ENCODE assay signal across 31 cellular contexts in the genomic region with DNA sequence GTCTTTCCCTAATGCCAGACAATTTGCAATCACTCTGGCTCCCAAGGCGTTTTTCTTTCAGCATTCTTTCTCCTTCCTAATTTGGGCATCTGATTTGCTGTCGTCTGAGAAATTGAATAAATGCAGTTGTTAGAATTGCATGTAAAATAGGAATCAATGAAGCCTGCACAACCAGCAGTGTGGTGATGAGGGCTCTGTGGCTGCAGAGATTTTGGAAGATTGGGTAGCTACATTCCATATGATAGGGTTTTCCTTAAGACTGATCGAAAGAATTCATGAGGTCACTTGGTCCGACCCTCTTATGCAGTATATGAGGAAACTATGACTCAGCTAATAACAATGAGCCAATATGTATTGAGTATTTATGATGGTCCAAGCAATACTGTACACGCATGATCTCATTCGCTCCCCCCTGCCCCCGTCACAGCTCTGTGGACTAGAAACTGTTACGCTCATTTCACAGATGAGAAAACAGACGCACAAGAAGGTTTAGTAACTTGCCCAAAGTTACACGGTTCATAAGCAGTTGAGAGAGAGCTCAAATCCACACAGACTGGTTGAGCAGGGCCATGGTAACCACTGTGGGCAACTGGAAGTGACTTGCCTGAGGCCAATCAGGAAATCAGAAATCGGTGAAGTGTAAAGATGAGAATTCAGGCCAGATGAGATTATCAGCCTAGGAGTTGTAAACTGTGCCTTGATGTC.
DNase-seq lines count a peak whose midpoint lies in the region; ATAC-seq and TF ChIP-seq lines count a peak whose summit lies in the region.
"Had no signal": no experiment of that assay in that cellular context is flagged by ENCODE, and none has a peak within 500 bp of the region (broad histone marks: within the 10 kb centered on the region; RNA-seq: fewer than 3 reads in every experiment).

No MANE protein-coding gene starts in this region.

- no peak overlapping the region for H3K27ac ChIP-seq in BLaER1
- H3K27ac ChIP-seq in naive thymus-derived CD4-positive, alpha-beta T cell (ENCODE audit: low read depth, low read length), result no peak overlapping the region
- H3K27ac ChIP-seq: dorsolateral prefrontal cortex, left lung, SJSA1, tibial artery had no signal

- H3K4me3 Mint-ChIP-seq in activated T-helper 2 cell treated with anti-CD3 and anti-CD28 coated beads, Interferon-gamma antibody, Interleukin-2, Interleukin-4, amounts not matched to agents 10 μg/mL and 5 μg/mL and 100 μg/mL, durations not matched to agents 14 hours and 24 hours and 36 hours (ENCODE audit: low read depth), result no peak overlapping the region
- H3K4me3 Mint-ChIP-seq in naive thymus-derived CD4-positive, alpha-beta T cell, result no peak overlapping the region
- H3K4me3 Mint-ChIP-seq: activated CD4-positive, alpha-beta memory T cell treated with anti-CD3 and anti-CD28 coated beads for 36 hours; activated naive CD4-positive, alpha-beta T cell treated with anti-CD3 and anti-CD28 coated beads for 36 hours; activated T-helper 1 cell treated with anti-CD3 and anti-CD28 coated beads, Interleukin-12 subunit alpha, Interleukin-12 subunit beta, Interleukin-2, Interleukin-4 antibody, amounts not matched to agents 30 ng/mL and 10 ng/mL and 1 ng/mL, durations not matched to agents 14 hours and 24 hours and 36 hours; brain; CD4-positive, alpha-beta T cell; GM23338 had no signal

- H3K9me3 ChIP-seq in BLaER1, result no peaks in the 10 kb centered on the region
- H3K9me3 ChIP-seq in naive thymus-derived CD4-positive, alpha-beta T cell (ENCODE audit: control insufficient read depth in 2 of 3, low read length in 3 of 3), result no peaks in the 10 kb centered on the region
- H3K9me3 ChIP-seq: left lung, SJSA1, tibial artery had no signal

- no peaks in the 10 kb centered on the region for H3K27me3 Mint-ChIP-seq in activated T-helper 2 cell treated with anti-CD3 and anti-CD28 coated beads, Interferon-gamma antibody, Interleukin-2, Interleukin-4, amounts not matched to agents 10 μg/mL and 5 μg/mL and 100 μg/mL, durations not matched to agents 14 hours and 24 hours and 36 hours (ENCODE audit: low read depth)
- peaks cover 0 to 18% (median 8%) of the 10 kb centered on the region in 5 donors for H3K27me3 Mint-ChIP-seq in naive thymus-derived CD4-positive, alpha-beta T cell
- H3K27me3 Mint-ChIP-seq: brain had no signal

- H4K20me1 ChIP-seq in BLaER1, result no peaks in the 10 kb centered on the region

- ATAC-seq in HG02973 (IDR thresholded peaks at IDR 0.05; ENCODE audit: unreplicated experiment), result no peak
- no peak for ATAC-seq in naive thymus-derived CD4-positive, alpha-beta T cell
- ATAC-seq: activated CD4-positive, CD25-positive, alpha-beta regulatory T cell treated with anti-CD3 and anti-CD28 coated beads, Interleukin-2, amount 50 U/mL, for 24 hours; GM23338; left lung; right cardiac atrium had no signal

- peaks cover 6% of the 10 kb centered on the region for H3K9me3 Mint-ChIP-seq in activated T-helper 2 cell treated with anti-CD3 and anti-CD28 coated beads, Interferon-gamma antibody, Interleukin-2, Interleukin-4, amounts not matched to agents 10 μg/mL and 5 μg/mL and 100 μg/mL, durations not matched to agents 14 hours and 24 hours and 36 hours
- H3K9me3 Mint-ChIP-seq in naive thymus-derived CD4-positive, alpha-beta T cell, result peaks cover 0 to 3% (median 0%) of the 10 kb centered on the region in 11 donors
- H3K9me3 Mint-ChIP-seq: activated CD4-positive, alpha-beta memory T cell treated with anti-CD3 and anti-CD28 coated beads for 36 hours; activated naive CD4-positive, alpha-beta T cell treated with anti-CD3 and anti-CD28 coated beads for 36 hours; activated T-helper 1 cell treated with anti-CD3 and anti-CD28 coated beads, Interleukin-12 subunit alpha, Interleukin-12 subunit beta, Interleukin-2, Interleukin-4 antibody, amounts not matched to agents 30 ng/mL and 10 ng/mL and 1 ng/mL, durations not matched to agents 14 hours and 24 hours and 36 hours; brain; CD4-positive, alpha-beta T cell; GM23338 had no signal

- H3K4me1 Mint-ChIP-seq in activated T-helper 2 cell treated with anti-CD3 and anti-CD28 coated beads, Interferon-gamma antibody, Interleukin-2, Interleukin-4, amounts not matched to agents 10 μg/mL and 5 μg/mL and 100 μg/mL, durations not matched to agents 14 hours and 24 hours and 36 hours (ENCODE audit: low read depth), result peaks cover 52% of the 10 kb centered on the region
- H3K4me1 Mint-ChIP-seq in naive thymus-derived CD4-positive, alpha-beta T cell, result peaks cover 0 to 9% (median 0%) of the 10 kb centered on the region in 7 donors
- H3K4me1 Mint-ChIP-seq: brain, GM23338 had no signal

- intact Hi-C loops in activated T-helper 2 cell treated with anti-CD3 and anti-CD28 coated beads, Interferon-gamma antibody, Interleukin-2, Interleukin-4, amounts not matched to agents 10 μg/mL and 5 μg/mL and 100 μg/mL, durations not matched to agents 14 hours and 24 hours and 36 hours (cut with micrococcal nuclease), result no loop called here
- intact Hi-C loops in naive thymus-derived CD4-positive, alpha-beta T cell (cut with micrococcal nuclease), result no loop called here

- H3K4me1 ChIP-seq in BLaER1, result peaks cover 8% of the 10 kb centered on the region
- H3K4me1 ChIP-seq in naive thymus-derived CD4-positive, alpha-beta T cell (ENCODE audit: control insufficient read depth in 2 of 2, insufficient read depth in 2 of 2, low read length in 2 of 2), result no peaks in the 10 kb centered on the region
- H3K4me1 ChIP-seq: left lung, SJSA1, tibial artery had no signal

- no peaks in the 10 kb centered on the region for H3K27me3 ChIP-seq in BLaER1
- H3K27me3 ChIP-seq in kidney epithelial cell (ENCODE audit: control insufficient read depth, insufficient read depth, low read length), result no peaks in the 10 kb centered on the region
- H3K27me3 ChIP-seq in naive thymus-derived CD4-positive, alpha-beta T cell (ENCODE audit: control insufficient read depth in 2 of 2, insufficient read depth in 2 of 2, low read length in 2 of 2), result no peaks in the 10 kb centered on the region
- H3K27me3 ChIP-seq: left lung, tibial artery had no signal

- H3K4me3 ChIP-seq in BLaER1, result no peak overlapping the region
- no peak overlapping the region for H3K4me3 ChIP-seq in kidney epithelial cell (ENCODE audit: low read depth, low read length)
- H3K4me3 ChIP-seq in naive thymus-derived CD4-positive, alpha-beta T cell (ENCODE audit: low read length), result no peak overlapping the region
- H3K4me3 ChIP-seq: dorsolateral prefrontal cortex, GM23338, left lung, SJSA1, tibial artery had no signal

- POLR2A ChIA-PET in naive thymus-derived CD4-positive, alpha-beta T cell (lab: Charles Lee), result no interaction called here

- no peak overlapping the region for H3K9ac ChIP-seq in BLaER1

- H3K27ac Mint-ChIP-seq in activated T-helper 2 cell treated with anti-CD3 and anti-CD28 coated beads, Interferon-gamma antibody, Interleukin-2, Interleukin-4, amounts not matched to agents 10 μg/mL and 5 μg/mL and 100 μg/mL, durations not matched to agents 14 hours and 24 hours and 36 hours, result peak overlapping the region; percentile 34
- no peak overlapping the region for H3K27ac Mint-ChIP-seq in naive thymus-derived CD4-positive, alpha-beta T cell
- H3K27ac Mint-ChIP-seq: activated CD4-positive, alpha-beta memory T cell treated with anti-CD3 and anti-CD28 coated beads for 36 hours; activated naive CD4-positive, alpha-beta T cell treated with anti-CD3 and anti-CD28 coated beads for 36 hours; activated T-helper 1 cell treated with anti-CD3 and anti-CD28 coated beads, Interleukin-12 subunit alpha, Interleukin-12 subunit beta, Interleukin-2, Interleukin-4 antibody, amounts not matched to agents 30 ng/mL and 10 ng/mL and 1 ng/mL, durations not matched to agents 14 hours and 24 hours and 36 hours; brain; CD4-positive, alpha-beta T cell; GM23338 had no signal

- no peak for TF ChIP-seq CTCF in kidney epithelial cell (IDR thresholded peaks at IDR 0.05; ENCODE audit: insufficient read depth, low read length, poor library complexity, severe bottlenecking)

- H3K36me3 Mint-ChIP-seq in activated T-helper 2 cell treated with anti-CD3 and anti-CD28 coated beads, Interferon-gamma antibody, Interleukin-2, Interleukin-4, amounts not matched to agents 10 μg/mL and 5 μg/mL and 100 μg/mL, durations not matched to agents 14 hours and 24 hours and 36 hours (ENCODE audit: low read depth), result peaks cover 8% of the 10 kb centered on the region
- no peaks in the 10 kb centered on the region for H3K36me3 Mint-ChIP-seq in naive thymus-derived CD4-positive, alpha-beta T cell
- H3K36me3 Mint-ChIP-seq: activated CD4-positive, alpha-beta memory T cell treated with anti-CD3 and anti-CD28 coated beads for 36 hours; brain had no signal

- H3K36me3 ChIP-seq in BLaER1 (no peaks in the 10 kb centered on the region), kidney epithelial cell (ENCODE audit: control insufficient read depth, insufficient read depth, low read length) (no peaks in the 10 kb centered on the region)
- H3K36me3 ChIP-seq in naive thymus-derived CD4-positive, alpha-beta T cell (ENCODE audit: control insufficient read depth in 2 of 3, insufficient read depth in 3 of 3, low read length in 3 of 3), result no peaks in the 10 kb centered on the region
- H3K36me3 ChIP-seq: left lung, SJSA1, tibial artery had no signal

- CTCF ChIA-PET in naive thymus-derived CD4-positive, alpha-beta T cell (lab: Charles Lee), result interaction anchor here (0.6 kb wide), 1 partner anchor 1562 kb away, joined by 3 read pairs; no protein-coding TSS in a partner anchor

- DNase-seq in H4 (ENCODE audit: low spot score) (peak; percentile 9), kidney epithelial cell (ENCODE audit: low read depth) (peak; percentile 81), dermis blood vessel endothelial cell (no peak)
- no peak for DNase-seq in activated T-helper 2 cell treated with anti-CD3 and anti-CD28 coated beads, Interferon-gamma antibody, Interleukin-2, Interleukin-4, amounts not matched to agents 10 μg/mL and 5 μg/mL and 100 μg/mL, durations not matched to agents 14 hours and 24 hours and 36 hours (ENCODE audit: low spot score)
- DNase-seq in effector CD8-positive, alpha-beta T cell (lab: John Stamatoyannopoulos, UW), result no peak
- DNase-seq in naive thymus-derived CD4-positive, alpha-beta T cell, result no peak
- DNase-seq: activated CD4-positive, alpha-beta memory T cell treated with anti-CD3 and anti-CD28 coated beads for 36 hours; activated naive CD4-positive, alpha-beta T cell treated with anti-CD3 and anti-CD28 coated beads for 36 hours; AML-193; CD4-positive, alpha-beta T cell; dorsolateral prefrontal cortex; hippocampal formation; Karpas-422; left lung; mesenchymal stem cell; NCI-H1436; NCI-H2081; NCI-H345; NCI-H774; posterior cingulate gyrus; right cardiac atrium; stimulated activated CD8-positive, alpha-beta memory T cell treated with anti-CD3 and anti-CD28 coated beads, Interleukin-4, amount 100 ng/mL, for 48 hours; T-helper 1 cell; tibial artery had no signal

- H3K4me2 ChIP-seq in BLaER1, result peak overlapping the region; percentile 15; the same call in 1 of the 2 replicates
- H3K4me2 ChIP-seq: GM23338 had no signal

Comparison
In these comparisons a context has a peak if more than half of its experiments do, and no peak if none do; other contexts are left out.
1. DNase-seq: peak in H4 (single experiment) and kidney epithelial cell (single experiment); none in activated T-helper 2 cell treated with anti-CD3 and anti-CD28 coated beads, Interferon-gamma antibody, Interleukin-2, Interleukin-4, amounts not matched to agents 10 μg/mL and 5 μg/mL and 100 μg/mL, durations not matched to agents 14 hours and 24 hours and 36 hours (single experiment), dermis blood vessel endothelial cell (single experiment), effector CD8-positive, alpha-beta T cell (single experiment) and naive thymus-derived CD4-positive, alpha-beta T cell (0 of 9).